Comparison of ENCODE assay signal across 9 cellular contexts in genomic region chr3:14847613-14848541, GRCh38. TPM values are rescaled to one million over a fixed set of nuclear protein-coding genes. Genes with fewer than 3 reads are reported as not detected.
DNase-seq lines count a peak whose midpoint lies in the region; ATAC-seq and TF ChIP-seq lines count a peak whose summit lies in the region.
"Had no signal": no experiment of that assay in that cellular context is flagged by ENCODE, and none has a peak within 500 bp of the region (broad histone marks: within the 10 kb centered on the region; RNA-seq: fewer than 3 reads in every experiment).

No MANE protein-coding gene starts in this region.

- DNase-seq in ELF-1 (ENCODE audit: low read depth, low spot score) (peak; percentile 91), endodermal cell (peak; percentile 93), mucosa of descending colon (peak; percentile 84 to 87 (median 87)), substantia nigra (lab: John Stamatoyannopoulos, UW) (no peak), erythroblast (lab: John Stamatoyannopoulos, UW) (no peak)
- DNase-seq in activated CD4-positive, CD25-positive, alpha-beta regulatory T cell treated with anti-CD3 and anti-CD28 coated beads, Interleukin-2, amount 50 U/mL, for 72 hours: no peak
- DNase-seq: IMR-90 had no signal

- H3K9ac ChIP-seq in HUES64 (ENCODE audit: low read depth, low read length) (peak overlapping the region; percentile 29; the same call in 1 of the 2 replicates), endodermal cell (ENCODE audit: extremely low read depth, low read length, poor library complexity, severe bottlenecking) (no peak overlapping the region)

- no peak for TF ChIP-seq CTCF in endodermal cell (conservative IDR thresholded peaks at IDR 0.05)
- TF ChIP-seq CTCF in mucosa of descending colon (IDR thresholded peaks at IDR 0.05): no peak

- no peaks in the 10 kb centered on the region for H3K36me3 Mint-ChIP-seq in endodermal cell (ENCODE audit: low read depth)

- no peaks in the 10 kb centered on the region for H3K9me3 ChIP-seq in HUES64 (ENCODE audit: insufficient read depth, low read depth, low read length)
- no peaks in the 10 kb centered on the region for H3K9me3 ChIP-seq in endodermal cell (ENCODE audit: control insufficient read depth, low read length)
- H3K9me3 ChIP-seq in mucosa of descending colon: no peaks in the 10 kb centered on the region

- H3K27ac Mint-ChIP-seq in endodermal cell: peak overlapping the region; percentile 92

- H3K9me3 Mint-ChIP-seq in endodermal cell: no peaks in the 10 kb centered on the region

- H3K4me3 ChIP-seq in HUES64 (ENCODE audit: low read length): peak overlapping the region; percentile 9; the same call in 1 of the 2 replicates
- H3K4me3 ChIP-seq in endodermal cell (ENCODE audit: low read length): no peak overlapping the region
- no peak overlapping the region for H3K4me3 ChIP-seq in mucosa of descending colon

- H3K27me3 Mint-ChIP-seq in endodermal cell (ENCODE audit: insufficient read depth): peaks cover 15% of the 10 kb centered on the region

- H3K27ac ChIP-seq in HUES64 (ENCODE audit: low read depth, low read length): peak overlapping the region; percentile 63; the same call in 1 of the 2 replicates
- H3K27ac ChIP-seq in endodermal cell (ENCODE audit: low read depth, low read length): no peak overlapping the region
- H3K27ac ChIP-seq in substantia nigra (ENCODE audit: low read depth, low read length, poor library complexity, severe bottlenecking): no peak overlapping the region

- H3K27me3 ChIP-seq in HUES64 (ENCODE audit: insufficient read depth, low read length) (no peaks in the 10 kb centered on the region), endodermal cell (ENCODE audit: control insufficient read depth, insufficient read depth, low read length, poor library complexity, severe bottlenecking) (peaks cover 13% of the 10 kb centered on the region)

- peak overlapping the region; percentile 32 for H3K4me3 Mint-ChIP-seq in endodermal cell

- no peak for TF ChIP-seq POLR2A in erythroblast (IDR thresholded peaks at IDR 0.05; ENCODE audit: low read length)

- WGBS in HUES64: 22% methylated on average over 15 of the region's 15 CpGs
- 24 to 46% methylated on average over 3 to 15 of the region's 15 CpGs for WGBS in endodermal cell (ENCODE audit: insufficient coverage in 1 of 2, insufficient read length in 1 of 2), 2 experiments

- ATAC-seq in mucosa of descending colon: peak; percentile 96
- ATAC-seq in GM21390 (IDR thresholded peaks at IDR 0.05; ENCODE audit: unreplicated experiment): no peak

- H3K36me3 ChIP-seq in HUES64 (ENCODE audit: insufficient read depth, low read length) (no peaks in the 10 kb centered on the region), endodermal cell (ENCODE audit: control insufficient read depth, insufficient read depth, low read length) (no peaks in the 10 kb centered on the region), mucosa of descending colon (ENCODE audit: low read depth) (no peaks in the 10 kb centered on the region)

- H3K4me1 Mint-ChIP-seq in endodermal cell: peaks cover 37% of the 10 kb centered on the region

- intact Hi-C loops in mucosa of descending colon (cut with DNase I, micrococcal nuclease): no loop called here

- H3K4me1 ChIP-seq in HUES64 (ENCODE audit: insufficient read depth, low read length): peaks cover 26% of the 10 kb centered on the region
- peaks cover 22% of the 10 kb centered on the region for H3K4me1 ChIP-seq in endodermal cell (ENCODE audit: control insufficient read depth, insufficient read depth, low read length)
- peaks cover 10% of the 10 kb centered on the region for H3K4me1 ChIP-seq in mucosa of descending colon (ENCODE audit: low read depth)

RNA-seq across cellular contexts. Expression of gene FGD5, which starts 29.1 kb away (rescaled TPM):
- polyA plus RNA-seq in HUES64 (2013, experiment 1 of 2): 3.6 TPM
- polyA plus RNA-seq in HUES64 (2013, experiment 2 of 2): 7.2 TPM
- total RNA-seq in endodermal cell (10 to 100 TPM; 15.3 to 17.0 TPM), mucosa of descending colon (10 to 100 TPM in 1 of 3 donors, 1 to 10 TPM in 2; 6.1 to 15.1 (median 9.2) TPM)
- 3.0 TPM for polyA plus RNA-seq in endodermal cell (2013, experiment 1 of 2)
- polyA plus RNA-seq in endodermal cell (2013, experiment 2 of 2): 2.2 TPM
- total RNA-seq: IMR-90 had no signal
- polyA plus RNA-seq: IMR-90 had no signal

Comparison
In these comparisons a context has a peak if more than half of its experiments do, and no peak if none do; other contexts are left out.
1. DNase-seq: peak in ELF-1 (single experiment), endodermal cell (single experiment) and mucosa of descending colon (3 of 3); none in activated CD4-positive, CD25-positive, alpha-beta regulatory T cell treated with anti-CD3 and anti-CD28 coated beads, Interleukin-2, amount 50 U/mL, for 72 hours (single experiment), substantia nigra (0 of 49) and erythroblast (0 of 2).